ENCODE assay signal across 1 cellular context in the genomic region with DNA sequence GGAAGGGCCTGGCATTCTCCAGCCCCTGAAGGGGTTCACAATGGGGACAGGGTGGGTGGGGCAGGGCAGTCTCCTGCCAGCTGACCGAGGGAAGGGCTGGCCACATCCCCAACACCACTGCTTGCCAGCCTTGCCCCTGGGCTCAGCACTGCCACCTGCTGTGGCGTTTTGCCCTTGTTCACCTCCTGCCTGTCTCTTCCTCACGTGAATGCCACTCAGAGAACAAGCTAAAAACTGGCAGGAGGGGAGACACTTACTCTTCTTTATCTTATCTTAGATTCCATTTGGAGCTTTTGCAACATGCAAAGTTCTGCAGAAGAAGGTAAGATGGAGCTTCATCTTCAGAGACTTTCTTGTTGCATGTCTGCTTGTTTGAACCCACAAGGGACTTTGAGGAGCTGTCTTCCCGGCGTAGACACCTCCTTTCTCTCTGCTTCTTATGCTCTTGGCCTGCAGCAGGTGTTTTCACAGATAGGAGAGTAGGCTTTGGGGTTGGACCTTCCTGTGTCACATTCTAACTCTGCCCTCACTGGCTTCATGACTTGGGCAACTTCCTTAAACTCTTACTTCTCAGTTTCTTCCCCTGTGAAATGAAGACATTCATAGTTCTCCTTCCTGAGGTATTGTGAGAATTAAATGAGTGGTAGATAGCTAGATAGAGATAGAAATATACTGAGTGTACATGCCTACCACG.
TF ChIP-seq lines count a peak whose summit lies in the region.

No MANE protein-coding gene starts in this region.

TF ChIP-seq in SK-N-SH, 30 proteins besides CTCF, POLR2A, EP300 and RAD21:
- TF ChIP-seq, protein P1, sequence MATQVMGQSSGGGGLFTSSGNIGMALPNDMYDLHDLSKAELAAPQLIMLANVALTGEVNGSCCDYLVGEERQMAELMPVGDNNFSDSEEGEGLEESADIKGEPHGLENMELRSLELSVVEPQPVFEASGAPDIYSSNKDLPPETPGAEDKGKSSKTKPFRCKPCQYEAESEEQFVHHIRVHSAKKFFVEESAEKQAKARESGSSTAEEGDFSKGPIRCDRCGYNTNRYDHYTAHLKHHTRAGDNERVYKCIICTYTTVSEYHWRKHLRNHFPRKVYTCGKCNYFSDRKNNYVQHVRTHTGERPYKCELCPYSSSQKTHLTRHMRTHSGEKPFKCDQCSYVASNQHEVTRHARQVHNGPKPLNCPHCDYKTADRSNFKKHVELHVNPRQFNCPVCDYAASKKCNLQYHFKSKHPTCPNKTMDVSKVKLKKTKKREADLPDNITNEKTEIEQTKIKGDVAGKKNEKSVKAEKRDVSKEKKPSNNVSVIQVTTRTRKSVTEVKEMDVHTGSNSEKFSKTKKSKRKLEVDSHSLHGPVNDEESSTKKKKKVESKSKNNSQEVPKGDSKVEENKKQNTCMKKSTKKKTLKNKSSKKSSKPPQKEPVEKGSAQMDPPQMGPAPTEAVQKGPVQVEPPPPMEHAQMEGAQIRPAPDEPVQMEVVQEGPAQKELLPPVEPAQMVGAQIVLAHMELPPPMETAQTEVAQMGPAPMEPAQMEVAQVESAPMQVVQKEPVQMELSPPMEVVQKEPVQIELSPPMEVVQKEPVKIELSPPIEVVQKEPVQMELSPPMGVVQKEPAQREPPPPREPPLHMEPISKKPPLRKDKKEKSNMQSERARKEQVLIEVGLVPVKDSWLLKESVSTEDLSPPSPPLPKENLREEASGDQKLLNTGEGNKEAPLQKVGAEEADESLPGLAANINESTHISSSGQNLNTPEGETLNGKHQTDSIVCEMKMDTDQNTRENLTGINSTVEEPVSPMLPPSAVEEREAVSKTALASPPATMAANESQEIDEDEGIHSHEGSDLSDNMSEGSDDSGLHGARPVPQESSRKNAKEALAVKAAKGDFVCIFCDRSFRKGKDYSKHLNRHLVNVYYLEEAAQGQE (IDR thresholded peaks at IDR 0.05; ENCODE audit: low read depth, low read length): no peak
- no peak for TF ChIP-seq RFX5 (IDR thresholded peaks at IDR 0.05; ENCODE audit: low read length)
